8 cellular contexts compared by ENCODE assay signal in genomic region chr3:51501833-51502561, GRCh38. TPM values are rescaled to one million over a fixed set of nuclear protein-coding genes. Genes with fewer than 3 reads are reported as not detected.
DNase-seq lines count a peak whose midpoint lies in the region; ATAC-seq, FAIRE-seq and TF ChIP-seq lines count a peak whose summit lies in the region.

No MANE protein-coding gene starts in this region.

- H3K27ac ChIP-seq in testis, result peak overlapping the region; percentile 85 to 95

- no peak overlapping the region for H3K4me3 ChIP-seq in testis

- H3K27me3 ChIP-seq in testis, result no peaks in the 10 kb centered on the region

- H3K4me1 ChIP-seq in testis, result peaks cover 21% of the 10 kb centered on the region

- POLR2A ChIA-PET in GM10248 (lab: Yijun Ruan, JAX), result interaction anchor here (0.6 to 1.0 kb wide), 3 partner anchors 38 to 168 kb away, joined by 3 to 5 read pairs (median 3); no protein-coding TSS in a partner anchor

- TF ChIP-seq POLR2A in testis (IDR thresholded peaks at IDR 0.05), result no peak

- no peak for TF ChIP-seq EP300 in Ishikawa (IDR thresholded peaks at IDR 0.05; ENCODE audit: borderline replicate concordance)

- no peak for ATAC-seq in omental fat pad (ENCODE audit: low FRiP score)
- no peak for ATAC-seq in GM18909 (IDR thresholded peaks at IDR 0.05; ENCODE audit: poor library complexity, unreplicated experiment)

- no peaks in the 10 kb centered on the region for H3K36me3 ChIP-seq in testis (ENCODE audit: low read depth, missing control alignments)

- TF ChIP-seq RAD21 in Ishikawa (IDR thresholded peaks at IDR 0.05; ENCODE audit: low read depth), result peak; percentile 97

- 20 to 27% methylated on average over 4 to 6 of the region's 6 CpGs for WGBS in testis, 2 donors

- intact Hi-C loops in testis (cut with DNase I; ENCODE audit: low total_unique reads), result loop anchor here (5.0 kb wide), 1 partner anchor 170 kb away; the partner anchor contains the start of gene TEX264

- TF ChIP-seq CTCF in GM10248 (IDR thresholded peaks at IDR 0.05; ENCODE audit: control extremely low read depth, extremely low read depth, low read depth, missing control alignments) (peak; percentile 96), omental fat pad (IDR thresholded peaks at IDR 0.05) (peak in 2 of 3 donors; percentile 58 to 72), testis (IDR thresholded peaks at IDR 0.05) (peak; percentile 80 to 94 (median 93))

- no peak for FAIRE-seq in frontal cortex (lab: Jason Lieb, UNC)

- no peaks in the 10 kb centered on the region for H3K9me3 ChIP-seq in testis

- DNase-seq in GM10248 (ENCODE audit: extremely low spot score) (peak; percentile 70), SHP77 (lab: John Stamatoyannopoulos, UW) (peak; percentile 46 to 48), activated gamma-delta T cell (lab: John Stamatoyannopoulos, UW) (peak; percentile 9), frontal cortex (ENCODE audit: low spot score in 2 of 2) (peak; percentile 39 to 57), omental fat pad (ENCODE audit: low spot score) (peak; percentile 78), testis (peak; percentile 88)

- CTCF ChIA-PET in GM10248 (lab: Yijun Ruan, JAX), result interaction anchor here (0.6 to 9.6 kb wide), 46 partner anchors 10 to 882 kb away, joined by 3 to 477 read pairs (median 4); partner anchors contain the start of genes ACY1, MANF, RAD54L2 and TEX264

TF ChIP-seq in Ishikawa, 13 proteins besides CTCF, POLR2A, EP300 and RAD21:
- TF ChIP-seq MAX (IDR thresholded peaks at IDR 0.05) (no peak), REST (IDR thresholded peaks at IDR 0.05; ENCODE audit: low read depth) (no peak), YY1 (IDR thresholded peaks at IDR 0.05; ENCODE audit: low read depth) (no peak), FOXM1 (IDR thresholded peaks at IDR 0.05; ENCODE audit: borderline replicate concordance, low read depth) (no peak), NFIC (IDR thresholded peaks at IDR 0.05) (no peak)

RNA-seq across cellular contexts. Expression of gene DCAF1, which starts 2.2 kb away (rescaled TPM):
- total RNA-seq in frontal cortex (26.5 TPM), omental fat pad (10 to 100 TPM; 20.3 to 33.9 (median 22.7) TPM), testis (100 to 1,000 TPM in 1 of 2 donors, 10 to 100 TPM in 1; 60.5 to 110 TPM)
- 110 TPM for polyA plus RNA-seq in testis (ENCODE audit: insufficient read depth, low read depth, low replicate concordance)

RNA-seq across cellular contexts. Expression of gene RAD54L2, which starts 36.5 kb away (rescaled TPM):
- total RNA-seq in frontal cortex, result 23.2 TPM
- 10 to 100 TPM; 17.6 to 37.6 (median 24.1) TPM for total RNA-seq in omental fat pad
- 10 to 100 TPM; 40.6 to 49.1 TPM for total RNA-seq in testis
- 13.3 TPM for polyA plus RNA-seq in testis (ENCODE audit: insufficient read depth, low read depth, low replicate concordance)

Comparison
In these comparisons a context has a peak if more than half of its experiments do, and no peak if none do; other contexts are left out.
1. DNase-seq: peak in every context shown above with its lines; median percentile 88 in testis; 78 in omental fat pad; 70 in GM10248; 48 in frontal cortex; 47 in SHP77; 9 in activated gamma-delta T cell.